In genomic region chr11:5575159-5575558, GRCh38 we compare ENCODE assay signal across 21 cellular contexts. TPM values are rescaled to one million over a fixed set of nuclear protein-coding genes. Genes with fewer than 3 reads are reported as not detected.
"Had no signal": no experiment of that assay in that cellular context is flagged by ENCODE, and none has a peak within 500 bp of the region (broad histone marks: within the 10 kb centered on the region; RNA-seq: fewer than 3 reads in every experiment).

No MANE protein-coding gene starts in this region.

- H3K27me3 ChIP-seq: MG63 had no signal

- H3K27ac ChIP-seq: SJSA1, SK-N-MC had no signal

- H3K36me3 ChIP-seq: MG63, SJSA1 had no signal

- H3K9me3 ChIP-seq: MG63, SJSA1 had no signal

- DNase-seq: Karpas-422, KG1, MG63, NCI-H1092 treated with DMSO at 0.1 percent for 48 hours, NCI-H1436, NCI-H187, NCI-H2029, NCI-H2081 treated with DMSO at 0.1 percent for 48 hours, NCI-H2171, NCI-H226, NCI-H446, NCI-H524, NCI-H526 treated with DMSO at 0.1 percent for 48 hours, Right ventricle myocardium superior, RPMI8226, SIG-M5 had no signal

- FAIRE-seq: RCC 7860 had no signal

- H3K4me3 ChIP-seq: MG63, SJSA1, SK-N-MC had no signal

- H3K4me1 ChIP-seq: SJSA1 had no signal

RNA-seq across cellular contexts. Expression of gene OR52B6, which starts 5.5 kb away (rescaled TPM):
- total RNA-seq: HT-29; Right ventricle myocardium superior; SJSA1; T-helper 1 cell treated with Interleukin-12 subunit alpha and Interleukin-12 subunit beta and Interleukin-4 antibody, amounts not matched to agents 30 ng/mL and 1 ng/mL, for 36 hours had no signal

RNA-seq across cellular contexts. Expression of gene OR52H1, which starts 26.8 kb away (rescaled TPM):
- total RNA-seq: HT-29, Right ventricle myocardium superior, SJSA1 had no signal

RNA-seq across cellular contexts. Expression of gene UBQLNL, which starts 58.7 kb away (rescaled TPM):
- total RNA-seq: HT-29, Right ventricle myocardium superior had no signal
